ENCODE assay signal across 10 cellular contexts in the genomic region with DNA sequence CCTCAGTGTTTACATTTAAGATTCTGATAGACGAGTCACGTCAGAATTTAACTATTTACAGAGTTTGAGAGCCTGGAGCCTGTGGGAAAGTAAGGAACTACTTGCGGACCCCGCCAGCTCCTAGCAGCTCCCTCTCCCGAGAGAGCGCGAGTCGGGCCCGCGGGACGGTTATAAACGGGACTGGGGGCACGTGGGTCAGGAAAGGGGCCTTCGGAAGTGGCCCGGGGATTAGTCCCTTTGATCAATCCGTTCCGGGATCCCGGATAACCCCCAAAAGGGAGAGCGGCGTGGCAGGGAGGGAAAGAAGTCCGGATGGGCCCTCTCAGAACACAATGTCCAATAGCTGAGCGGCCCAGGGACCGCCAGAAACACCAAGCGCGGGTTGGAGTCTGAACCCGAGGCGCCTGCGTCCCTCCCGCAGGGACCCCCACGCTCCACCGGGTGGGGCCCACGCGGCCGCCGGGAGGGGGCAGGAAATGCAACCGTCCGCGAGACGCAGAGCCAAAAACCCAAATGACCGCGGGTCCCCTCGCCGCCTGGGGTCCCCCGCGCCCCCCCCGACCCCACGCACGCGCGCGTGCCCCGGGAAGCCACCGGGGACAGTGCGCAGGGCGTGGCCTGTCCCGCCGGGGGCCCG. TPM values are rescaled to one million over a fixed set of nuclear protein-coding genes. Genes with fewer than 3 reads are reported as not detected.
A peak's percentile ranks its signal among the peaks of the same experiment; 100 is the strongest.
DNase-seq lines count a peak whose midpoint lies in the region; ATAC-seq and TF ChIP-seq lines count a peak whose summit lies in the region.
"Had no signal": no experiment of that assay in that cellular context is flagged by ENCODE, and none has a peak within 500 bp of the region (broad histone marks: within the 10 kb centered on the region; RNA-seq: fewer than 3 reads in every experiment).

No MANE protein-coding gene starts in this region.

- peaks cover 0 to 15% (median 5%) of the 10 kb centered on the region in 7 donors for H3K9me3 Mint-ChIP-seq in CD4-positive, CD25-positive, alpha-beta regulatory T cell

- no peak overlapping the region for H3K27ac ChIP-seq in CD4-positive, CD25-positive, alpha-beta regulatory T cell (ENCODE audit: insufficient read depth, low read length, poor library complexity, severe bottlenecking)
- peak overlapping the region; percentile 100; the same call in 1 of the 2 replicates for H3K27ac ChIP-seq in HEK293 (ENCODE audit: extremely low read depth, low read depth, low read length)
- H3K27ac ChIP-seq: SJSA1 had no signal

- H3K36me3 Mint-ChIP-seq in CD4-positive, CD25-positive, alpha-beta regulatory T cell = peaks cover under 1% of the 10 kb centered on the region

- H3K4me3 Mint-ChIP-seq in CD4-positive, CD25-positive, alpha-beta regulatory T cell = peak overlapping the region; percentile 26 to 82 (median 56)

- peaks cover 51% of the 10 kb centered on the region for H3K27me3 ChIP-seq in CD4-positive, CD25-positive, alpha-beta regulatory T cell (ENCODE audit: control insufficient read depth, insufficient read depth, low read length)
- no peaks in the 10 kb centered on the region for H3K27me3 ChIP-seq in neuron (ENCODE audit: insufficient read depth, low read length)

- no peak overlapping the region for H3K4me3 ChIP-seq in CD4-positive, CD25-positive, alpha-beta regulatory T cell (ENCODE audit: low read depth, low read length)
- H3K4me3 ChIP-seq in HEK293 (ENCODE audit: low read depth, low read length) (peak overlapping the region; percentile 73), choroid plexus epithelial cell (ENCODE audit: low read depth, low read length) (peak overlapping the region; percentile 69), neuron (ENCODE audit: low read length) (peak overlapping the region; percentile 62)
- H3K4me3 ChIP-seq: SJSA1 had no signal

- H3K27me3 Mint-ChIP-seq in CD4-positive, CD25-positive, alpha-beta regulatory T cell = peaks cover 69% of the 10 kb centered on the region

- H3K4me1 ChIP-seq in CD4-positive, CD25-positive, alpha-beta regulatory T cell (ENCODE audit: control insufficient read depth, insufficient read depth, low read length, poor library complexity, severe bottlenecking) = peaks cover 38% of the 10 kb centered on the region
- H3K4me1 ChIP-seq in HEK293 (ENCODE audit: control insufficient read depth, insufficient read depth, low read length) = peaks cover 14% of the 10 kb centered on the region
- H3K4me1 ChIP-seq in neuron (ENCODE audit: insufficient read depth, low read length) = peaks cover 58% of the 10 kb centered on the region

- H3K36me3 ChIP-seq in CD4-positive, CD25-positive, alpha-beta regulatory T cell (ENCODE audit: control insufficient read depth, insufficient read depth, low read length) = no peaks in the 10 kb centered on the region
- H3K36me3 ChIP-seq in HEK293 (ENCODE audit: control insufficient read depth in 2 of 2, insufficient read depth in 1 of 2, low read length in 2 of 2) (peaks cover 5 to 22% of the 10 kb centered on the region in 2 experiments; a peak in 2 of 3 replicates), neuron (ENCODE audit: insufficient read depth, low read length) (peaks cover 28% of the 10 kb centered on the region)
- H3K36me3 ChIP-seq: SJSA1 had no signal

- H3K9me3 ChIP-seq in CD4-positive, CD25-positive, alpha-beta regulatory T cell (ENCODE audit: control insufficient read depth in 2 of 2, low read length in 2 of 2) = peaks cover 7 to 13% of the 10 kb centered on the region in 2 experiments
- H3K9me3 ChIP-seq in HEK293 (ENCODE audit: control insufficient read depth, insufficient read depth, low read depth, low read length) (no peaks in the 10 kb centered on the region), neuron (ENCODE audit: low read length) (no peaks in the 10 kb centered on the region)

- POLR2A ChIA-PET in HEK293 (lab: Yijun Ruan, JAX) = no interaction called here

- H3K27ac Mint-ChIP-seq in CD4-positive, CD25-positive, alpha-beta regulatory T cell = peak overlapping the region in 2 of 3 donors; percentile 5 to 95

- no peak for DNase-seq in CD4-positive, CD25-positive, alpha-beta regulatory T cell
- DNase-seq in choroid plexus epithelial cell (ENCODE audit: low read depth) (peak; percentile 59), NCI-H1930 (lab: John Stamatoyannopoulos, UW) (no peak)
- DNase-seq in stimulated activated CD4-positive, alpha-beta T cell treated with anti-CD3 and anti-CD28 coated beads, Interleukin-4, amount 100 ng/mL, for 4 hours = no peak
- DNase-seq in activated naive CD4-positive, alpha-beta T cell treated with Interleukin-2 at 50 U/mL for 16 hours = no peak

- no peak overlapping the region for H2AFZ ChIP-seq in neuron (ENCODE audit: low read depth, low read length)

- no peak for TF ChIP-seq CTCF in HEK293 (tag by site-specific recombination; IDR thresholded peaks at IDR 0.05)
- TF ChIP-seq CTCF in choroid plexus epithelial cell (conservative IDR thresholded peaks at IDR 0.05; ENCODE audit: low read depth, low read length) = no peak

- no peak for ATAC-seq in CD4-positive, CD25-positive, alpha-beta regulatory T cell (ENCODE audit: low read depth in 2 of 2)
- no peak for ATAC-seq in HG02588 (IDR thresholded peaks at IDR 0.05; ENCODE audit: unreplicated experiment)

- CTCF ChIA-PET in HEK293 (lab: Yijun Ruan, JAX) = interaction anchor here (0.6 kb wide), 1 partner anchor 548 kb away, joined by 3 read pairs; no protein-coding TSS in a partner anchor

- peaks cover 0 to 27% (median 15%) of the 10 kb centered on the region in 4 donors for H3K4me1 Mint-ChIP-seq in CD4-positive, CD25-positive, alpha-beta regulatory T cell

TF ChIP-seq in HEK293, 187 proteins besides CTCF, POLR2A, EP300 and RAD21 (continues in another document):
- TF ChIP-seq, protein P1, sequence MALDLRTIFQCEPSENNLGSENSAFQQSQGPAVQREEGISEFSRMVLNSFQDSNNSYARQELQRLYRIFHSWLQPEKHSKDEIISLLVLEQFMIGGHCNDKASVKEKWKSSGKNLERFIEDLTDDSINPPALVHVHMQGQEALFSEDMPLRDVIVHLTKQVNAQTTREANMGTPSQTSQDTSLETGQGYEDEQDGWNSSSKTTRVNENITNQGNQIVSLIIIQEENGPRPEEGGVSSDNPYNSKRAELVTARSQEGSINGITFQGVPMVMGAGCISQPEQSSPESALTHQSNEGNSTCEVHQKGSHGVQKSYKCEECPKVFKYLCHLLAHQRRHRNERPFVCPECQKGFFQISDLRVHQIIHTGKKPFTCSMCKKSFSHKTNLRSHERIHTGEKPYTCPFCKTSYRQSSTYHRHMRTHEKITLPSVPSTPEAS (tag by site-specific recombination; IDR thresholded peaks at IDR 0.05) = no peak
- no peak for TF ChIP-seq ZNF274 (IDR thresholded peaks at IDR 0.05; ENCODE audit: low read length)
- no peak for TF ChIP-seq ZNF274 (tag by site-specific recombination; IDR thresholded peaks at IDR 0.05; ENCODE audit: borderline replicate concordance)
- TF ChIP-seq, protein P2, sequence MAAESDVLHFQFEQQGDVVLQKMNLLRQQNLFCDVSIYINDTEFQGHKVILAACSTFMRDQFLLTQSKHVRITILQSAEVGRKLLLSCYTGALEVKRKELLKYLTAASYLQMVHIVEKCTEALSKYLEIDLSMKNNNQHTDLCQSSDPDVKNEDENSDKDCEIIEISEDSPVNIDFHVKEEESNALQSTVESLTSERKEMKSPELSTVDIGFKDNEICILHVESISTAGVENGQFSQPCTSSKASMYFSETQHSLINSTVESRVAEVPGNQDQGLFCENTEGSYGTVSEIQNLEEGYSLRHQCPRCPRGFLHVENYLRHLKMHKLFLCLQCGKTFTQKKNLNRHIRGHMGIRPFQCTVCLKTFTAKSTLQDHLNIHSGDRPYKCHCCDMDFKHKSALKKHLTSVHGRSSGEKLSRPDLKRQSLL (tag by site-specific recombination; IDR thresholded peaks at IDR 0.05) = peak; percentile 36; the same call in 1 of the 2 replicates
- TF ChIP-seq ZNF585B (tag by site-specific recombination; IDR thresholded peaks at IDR 0.05) = no peak
- peak; percentile 52 for TF ChIP-seq ZNF335 (tag by site-specific recombination; conservative IDR thresholded peaks at IDR 0.05)
- no peak for TF ChIP-seq ZNF776 (tag by site-specific recombination; IDR thresholded peaks at IDR 0.05; ENCODE audit: borderline replicate concordance)
- no peak for TF ChIP-seq ZNF10 (tag by site-specific recombination; IDR thresholded peaks at IDR 0.05)
- TF ChIP-seq GLIS1 (tag by site-specific recombination; IDR thresholded peaks at IDR 0.05) = no peak
- TF ChIP-seq, protein P3, sequence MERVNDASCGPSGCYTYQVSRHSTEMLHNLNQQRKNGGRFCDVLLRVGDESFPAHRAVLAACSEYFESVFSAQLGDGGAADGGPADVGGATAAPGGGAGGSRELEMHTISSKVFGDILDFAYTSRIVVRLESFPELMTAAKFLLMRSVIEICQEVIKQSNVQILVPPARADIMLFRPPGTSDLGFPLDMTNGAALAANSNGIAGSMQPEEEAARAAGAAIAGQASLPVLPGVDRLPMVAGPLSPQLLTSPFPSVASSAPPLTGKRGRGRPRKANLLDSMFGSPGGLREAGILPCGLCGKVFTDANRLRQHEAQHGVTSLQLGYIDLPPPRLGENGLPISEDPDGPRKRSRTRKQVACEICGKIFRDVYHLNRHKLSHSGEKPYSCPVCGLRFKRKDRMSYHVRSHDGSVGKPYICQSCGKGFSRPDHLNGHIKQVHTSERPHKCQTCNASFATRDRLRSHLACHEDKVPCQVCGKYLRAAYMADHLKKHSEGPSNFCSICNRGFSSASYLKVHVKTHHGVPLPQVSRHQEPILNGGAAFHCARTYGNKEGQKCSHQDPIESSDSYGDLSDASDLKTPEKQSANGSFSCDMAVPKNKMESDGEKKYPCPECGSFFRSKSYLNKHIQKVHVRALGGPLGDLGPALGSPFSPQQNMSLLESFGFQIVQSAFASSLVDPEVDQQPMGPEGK (tag by site-specific recombination; IDR thresholded peaks at IDR 0.05) = 0 out of 2 replicates have a peak, but pooled peaks have one; percentile 51
- 0 out of 2 replicates have a peak, but pooled peaks have one; percentile 15 for TF ChIP-seq ZNF629 (tag by site-specific recombination; IDR thresholded peaks at IDR 0.05)
- peak; percentile 63 for TF ChIP-seq ZFHX2 (tag by site-specific recombination; conservative IDR thresholded peaks at IDR 0.05)
- peak; percentile 83 for TF ChIP-seq ZFP69B (tag by site-specific recombination; IDR thresholded peaks at IDR 0.05)
- TF ChIP-seq FEZF1 (tag by site-specific recombination; IDR thresholded peaks at IDR 0.05) = peak; percentile 52
- TF ChIP-seq ZNF660 (tag by site-specific recombination; IDR thresholded peaks at IDR 0.05) = peak; percentile 48; the same call in 1 of the 2 replicates
- no peak for TF ChIP-seq SCRT2 (tag by site-specific recombination; IDR thresholded peaks at IDR 0.05)

RNA-seq across cellular contexts. Expression of a gene that starts 3.6 kb away (rescaled TPM):
- not detected for total RNA-seq in CD4-positive, CD25-positive, alpha-beta regulatory T cell
- polyA plus RNA-seq in CD4-positive, CD25-positive, alpha-beta regulatory T cell = not detected
- total RNA-seq: lower leg skin, SJSA1 had no signal

RNA-seq across cellular contexts. Expression of a gene that starts 13.6 kb away (rescaled TPM):
- total RNA-seq in CD4-positive, CD25-positive, alpha-beta regulatory T cell = not detected
- polyA plus RNA-seq in CD4-positive, CD25-positive, alpha-beta regulatory T cell = not detected
